ENCODE assay signal across 21 cellular contexts in the genomic region with DNA sequence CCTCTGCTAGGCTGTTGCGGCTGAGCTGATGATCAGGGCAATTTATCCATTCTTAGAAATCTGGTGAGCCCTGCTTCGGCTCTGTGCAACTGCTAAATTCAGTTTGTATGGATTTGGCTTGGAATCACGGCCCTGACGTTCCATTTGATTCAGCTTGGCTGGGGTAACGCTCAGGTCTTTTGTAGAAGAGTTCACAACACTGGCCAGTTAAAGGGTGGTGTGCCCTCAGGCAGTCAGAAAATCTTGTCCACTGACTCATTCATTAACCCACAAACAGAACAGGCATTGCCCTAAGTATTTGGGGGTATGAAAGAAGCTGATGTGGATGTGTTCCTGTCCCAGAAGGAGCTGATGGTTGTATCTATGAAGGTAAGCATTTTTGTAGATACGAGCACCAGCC. TPM values are rescaled to one million over a fixed set of nuclear protein-coding genes. Genes with fewer than 3 reads are reported as not detected.
DNase-seq lines count a peak whose midpoint lies in the region; ATAC-seq and TF ChIP-seq lines count a peak whose summit lies in the region.
"Had no signal": no experiment of that assay in that cellular context is flagged by ENCODE, and none has a peak within 500 bp of the region (broad histone marks: within the 10 kb centered on the region; RNA-seq: fewer than 3 reads in every experiment).

No MANE protein-coding gene starts in this region.

- no peak overlapping the region for H2AFZ ChIP-seq in IMR-90 (replicated peaks; ENCODE audit: low read length, poor library complexity)

- dilution Hi-C loops in IMR-90 (cut with HindIII; ENCODE audit: low sequenced_read_pairs, unreplicated experiment) = no loop called here

- H3K9ac ChIP-seq in IMR-90 (ENCODE audit: low read depth, low read length) = no peak overlapping the region
- no peak overlapping the region for H3K9ac ChIP-seq in muscle layer of colon (ENCODE audit: low read length)
- H3K9ac ChIP-seq: KMS-11 had no signal

- in situ Hi-C loops in IMR-90 (cut with MboI; ENCODE audit: low sequenced_read_pairs) = no loop called here

- no peak overlapping the region for H2BK120ac ChIP-seq in IMR-90 (ENCODE audit: low read depth, low read length)

- no peaks in the 10 kb centered on the region for H3K79me1 ChIP-seq in IMR-90 (ENCODE audit: low read depth in 1 of 2, low read length in 2 of 2)

- H3K27ac ChIP-seq in IMR-90 (ENCODE audit: insufficient read depth, low read length) (no peak overlapping the region), caudate nucleus (ENCODE audit: low read depth, low read length) (peak overlapping the region; percentile 96), muscle layer of colon (ENCODE audit: low read depth, low read length) (peak overlapping the region; percentile 10), coronary artery (no peak overlapping the region)
- H3K27ac ChIP-seq: KMS-11 had no signal

- H3K9me3 ChIP-seq in IMR-90 (ENCODE audit: control insufficient read depth, insufficient read depth, low read length) (no peaks in the 10 kb centered on the region), muscle layer of colon (ENCODE audit: low read length) (no peaks in the 10 kb centered on the region)
- H3K9me3 ChIP-seq: heart right ventricle had no signal

- no peak overlapping the region for H2AK5ac ChIP-seq in IMR-90 (ENCODE audit: low read depth, low read length)

- no peak overlapping the region for H2BK15ac ChIP-seq in IMR-90 (ENCODE audit: low read depth, low read length)

- no peaks in the 10 kb centered on the region for H3K36me3 ChIP-seq in BJ (ENCODE audit: control insufficient read depth, insufficient read depth, low read length)
- no peaks in the 10 kb centered on the region for H3K36me3 ChIP-seq in IMR-90 (ENCODE audit: control insufficient read depth, insufficient read depth, low read length)
- H3K36me3 ChIP-seq in muscle layer of colon (ENCODE audit: insufficient read depth, low read length) = peaks cover 5% of the 10 kb centered on the region
- H3K36me3 ChIP-seq: heart right ventricle had no signal

- H2AK9ac ChIP-seq in IMR-90 (replicated peaks; ENCODE audit: low read depth, low read length, poor library complexity) = no peak overlapping the region

- H3K4me2 ChIP-seq in IMR-90 (ENCODE audit: low read depth, low read length) = no peak overlapping the region
- H3K4me2 ChIP-seq: KMS-11 had no signal

- TF ChIP-seq RAD21 in IMR-90 (IDR thresholded peaks at IDR 0.05; ENCODE audit: low read length) = no peak

- no peak overlapping the region for H3K18ac ChIP-seq in IMR-90 (ENCODE audit: low read depth, low read length)

- WGBS in IMR-90 (ENCODE audit: extremely low coverage in 2 of 2, insufficient read length in 1 of 2), 2 experiments = 83% methylated on average over 1 of the region's 6 CpGs; no CpG with 5 or more reads in 1 of the 2 experiments

- intact Hi-C loops in IMR-90 (cut with micrococcal nuclease) = no loop called here

- no peak for TF ChIP-seq POLR2A in IMR-90 (IDR thresholded peaks at IDR 0.05; ENCODE audit: low read depth, low read length)

- POLR2A ChIA-PET in BJ (lab: Charles Lee) = no interaction called here
- POLR2A ChIA-PET in IMR-90 (lab: Charles Lee; ENCODE audit: unreplicated experiment) = no interaction called here

- no peak overlapping the region for H2BK5ac ChIP-seq in IMR-90 (ENCODE audit: low read depth, low read length, poor library complexity, severe bottlenecking)

- ATAC-seq in IMR-90 (ENCODE audit: low read depth) (no peak), GM18861 (IDR thresholded peaks at IDR 0.05; ENCODE audit: unreplicated experiment) (no peak)
- ATAC-seq: activated T-helper 17 cell treated with anti-CD3 and anti-CD28 coated beads, Interleukin-2, amount 50 U/mL, for 72 hours; naive thymus-derived CD4-positive, alpha-beta T cell had no signal

- H3K56ac ChIP-seq in IMR-90 (ENCODE audit: extremely low read depth, insufficient read depth, low read length) = no peak overlapping the region

- no peaks in the 10 kb centered on the region for H4K20me1 ChIP-seq in IMR-90 (ENCODE audit: insufficient read depth, low read length)

- no peak overlapping the region for H4K5ac ChIP-seq in IMR-90 (ENCODE audit: low read depth, low read length)

- peaks cover 2% of the 10 kb centered on the region; the same call in 1 of the 2 replicates for H3K9me1 ChIP-seq in IMR-90 (ENCODE audit: insufficient read depth, low read length)

- H3K23ac ChIP-seq in IMR-90 (ENCODE audit: low read depth, low read length) = no peak overlapping the region

- H3K14ac ChIP-seq in IMR-90 (replicated peaks; ENCODE audit: low read depth, low read length) = no peak overlapping the region

- 0 out of 2 replicates have a peak, but pooled peaks cover 1% of the 10 kb centered on the region for H3K4me1 ChIP-seq in IMR-90 (ENCODE audit: control insufficient read depth, insufficient read depth, low read length)
- H3K4me1 ChIP-seq in muscle layer of colon (ENCODE audit: insufficient read depth, low read length) = peaks cover 63% of the 10 kb centered on the region

- H3K4me3 ChIP-seq in BJ (ENCODE audit: low read depth, low read length) = no peak overlapping the region
- no peak overlapping the region for H3K4me3 ChIP-seq in IMR-90 (ENCODE audit: insufficient read depth, low read depth, low read length)
- no peak overlapping the region for H3K4me3 ChIP-seq in muscle layer of colon (ENCODE audit: low read depth in 1 of 2, low read length in 2 of 2)
- no peak overlapping the region for H3K4me3 ChIP-seq in coronary artery
- H3K4me3 ChIP-seq: heart right ventricle had no signal

- H3K27me3 ChIP-seq in BJ (ENCODE audit: control insufficient read depth, insufficient read depth, low read length) (no peaks in the 10 kb centered on the region), IMR-90 (ENCODE audit: control insufficient read depth, insufficient read depth, low read length) (no peaks in the 10 kb centered on the region; the same call in 1 of the 2 replicates), muscle layer of colon (ENCODE audit: control insufficient read depth in 1 of 2, insufficient read depth in 2 of 2, low read length in 2 of 2) (no peaks in the 10 kb centered on the region)
- H3K27me3 ChIP-seq: heart right ventricle had no signal

- no peak overlapping the region for H4K91ac ChIP-seq in IMR-90 (ENCODE audit: insufficient read depth, low read depth, low read length)

- H3K4ac ChIP-seq in IMR-90 (ENCODE audit: low read depth, low read length) = no peak overlapping the region

- H2BK20ac ChIP-seq in IMR-90 (ENCODE audit: low read depth, low read length) = no peak overlapping the region

- no TSS peak for BruUV-seq in IMR-90 (replicated peaks; lab: Mats Ljungman, UMichigan)

- H4K8ac ChIP-seq in IMR-90 (ENCODE audit: low read depth in 2 of 2, low read length in 2 of 2) = no peak overlapping the region

- peak; percentile 49 for DNase-seq in BJ (ENCODE audit: low read depth)
- peak; percentile 8 for DNase-seq in IMR-90
- DNase-seq in caudate nucleus (lab: John Stamatoyannopoulos, UW) = peak in 2 of 61 donors; percentile 40 to 50
- DNase-seq in coronary artery (ENCODE audit: low spot score) = no peak
- no peak for DNase-seq in NCI-H1048 (lab: John Stamatoyannopoulos, UW)
- DNase-seq in HUDEP-2 (lab: John Stamatoyannopoulos, UW; ENCODE audit: unreplicated experiment in 76 of 76) = no peak
- DNase-seq: activated CD4-positive, alpha-beta T cell treated with anti-CD3 and anti-CD28 coated beads, Interleukin-2, amount 50 U/mL, for 4 hours; effector memory CD4-positive, alpha-beta T cell; heart right ventricle; left ventricle myocardium superior; naive thymus-derived CD4-positive, alpha-beta T cell; NCI-H1694 treated with DMSO at 0.1 percent for 48 hours; NCI-H748 treated with DMSO at 0.1 percent for 48 hours; retina; stimulated activated CD4-positive, alpha-beta T cell treated with anti-CD3 and anti-CD28 coated beads, Interleukin-4, amount 100 ng/mL, for 1 hour; T-helper 9 cell had no signal

- CTCF ChIA-PET in BJ (lab: Yijun Ruan, JAX) = interaction anchor here (0.7 to 1.1 kb wide), 3 partner anchors 12 to 769 kb away, joined by 3 to 4 read pairs (median 3); no protein-coding TSS in a partner anchor
- CTCF ChIA-PET in IMR-90 (lab: Yijun Ruan, JAX) = no interaction called here

- TF ChIP-seq CTCF in BJ (IDR thresholded peaks at IDR 0.05; ENCODE audit: insufficient read depth, low read depth, low read length) (no peak), IMR-90 (conservative IDR thresholded peaks at IDR 0.05; ENCODE audit: low read depth, low read length) (no peak), coronary artery (IDR thresholded peaks at IDR 0.05) (no peak)

TF ChIP-seq in IMR-90, 13 proteins besides CTCF, POLR2A, EP300 and RAD21 (continues in another document):
- TF ChIP-seq, protein P1, sequence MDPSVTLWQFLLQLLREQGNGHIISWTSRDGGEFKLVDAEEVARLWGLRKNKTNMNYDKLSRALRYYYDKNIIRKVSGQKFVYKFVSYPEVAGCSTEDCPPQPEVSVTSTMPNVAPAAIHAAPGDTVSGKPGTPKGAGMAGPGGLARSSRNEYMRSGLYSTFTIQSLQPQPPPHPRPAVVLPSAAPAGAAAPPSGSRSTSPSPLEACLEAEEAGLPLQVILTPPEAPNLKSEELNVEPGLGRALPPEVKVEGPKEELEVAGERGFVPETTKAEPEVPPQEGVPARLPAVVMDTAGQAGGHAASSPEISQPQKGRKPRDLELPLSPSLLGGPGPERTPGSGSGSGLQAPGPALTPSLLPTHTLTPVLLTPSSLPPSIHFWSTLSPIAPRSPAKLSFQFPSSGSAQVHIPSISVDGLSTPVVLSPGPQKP (IDR thresholded peaks at IDR 0.05; ENCODE audit: borderline replicate concordance, low read depth, low read length) = no peak
- no peak for TF ChIP-seq RFX5 (IDR thresholded peaks at IDR 0.05; ENCODE audit: low read depth, low read length)
- TF ChIP-seq SMC3 (IDR thresholded peaks at IDR 0.05; ENCODE audit: low read depth, low read length) = no peak
- no peak for TF ChIP-seq MAFK (IDR thresholded peaks at IDR 0.05; ENCODE audit: low read depth, low read length)
- no peak for TF ChIP-seq MAZ (IDR thresholded peaks at IDR 0.05; ENCODE audit: borderline replicate concordance, low read depth, low read length)
- TF ChIP-seq, protein P2, sequence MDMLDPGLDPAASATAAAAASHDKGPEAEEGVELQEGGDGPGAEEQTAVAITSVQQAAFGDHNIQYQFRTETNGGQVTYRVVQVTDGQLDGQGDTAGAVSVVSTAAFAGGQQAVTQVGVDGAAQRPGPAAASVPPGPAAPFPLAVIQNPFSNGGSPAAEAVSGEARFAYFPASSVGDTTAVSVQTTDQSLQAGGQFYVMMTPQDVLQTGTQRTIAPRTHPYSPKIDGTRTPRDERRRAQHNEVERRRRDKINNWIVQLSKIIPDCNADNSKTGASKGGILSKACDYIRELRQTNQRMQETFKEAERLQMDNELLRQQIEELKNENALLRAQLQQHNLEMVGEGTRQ (IDR thresholded peaks at IDR 0.05; ENCODE audit: low read depth, low read length) = no peak
- no peak for TF ChIP-seq FOS (IDR thresholded peaks at IDR 0.05; ENCODE audit: low read depth, low read length)
- no peak for TF ChIP-seq CHD1 (IDR thresholded peaks at IDR 0.05; ENCODE audit: low read depth, low read length)

RNA-seq across cellular contexts. Expression of a gene that starts 53.9 kb away (rescaled TPM):
- polyA plus RNA-seq in BJ (2011; rRNA removed) (6.2 and 10.8 TPM in 2 replicates), IMR-90 (2012; rRNA removed) (0.07 and 0.09 TPM in 2 replicates)
- polyA minus RNA-seq in BJ (2011; rRNA and poly(A)+ RNA removed) = 12.9 and 29.2 TPM in 2 replicates
- under 0.01 TPM in 1 of 2 replicates, not detected in the other for total RNA-seq in IMR-90 (2012; rRNA removed)
- 0.03 and 0.10 TPM in 2 replicates for polyA plus RNA-seq in IMR-90 (2012; cell fraction: cytosol; rRNA removed)
- 0.11 and 0.25 TPM in 2 replicates for polyA plus RNA-seq in IMR-90 (2012; cell fraction: nucleus; rRNA removed; ENCODE audit: low replicate concordance)
- total RNA-seq: G401 had no signal

Comparison
In these comparisons a context has a peak if more than half of its experiments do, and no peak if none do; other contexts are left out.
1. DNase-seq: peak in BJ (single experiment) and IMR-90 (single experiment); none in coronary artery (single experiment), NCI-H1048 (single experiment) and HUDEP-2 (0 of 76).
2. H3K27ac ChIP-seq: peak in caudate nucleus (single experiment) and muscle layer of colon (single experiment); none in IMR-90 (single experiment) and coronary artery (0 of 2).